ENCODE assay signal across 8 cellular contexts in genomic region chr3:172595648-172596393, GRCh38.
DNase-seq lines count a peak whose midpoint lies in the region; ATAC-seq and TF ChIP-seq lines count a peak whose summit lies in the region.

No MANE protein-coding gene starts in this region.

- H3K4me3 Mint-ChIP-seq in natural killer cell, result peak overlapping the region; percentile 88

- ATAC-seq in HG02571 (IDR thresholded peaks at IDR 0.05; ENCODE audit: unreplicated experiment), result peak; percentile 35
- ATAC-seq in natural killer cell, result peak; percentile 57 to 81 (median 68)
- ATAC-seq in HG02938 (IDR thresholded peaks at IDR 0.05; ENCODE audit: unreplicated experiment), result no peak

- TF ChIP-seq POLR2A in erythroblast (IDR thresholded peaks at IDR 0.05; ENCODE audit: low read length), result no peak

- H3K27ac Mint-ChIP-seq in natural killer cell, result peak overlapping the region; percentile 79 to 88

- no peaks in the 10 kb centered on the region for H3K9me3 Mint-ChIP-seq in natural killer cell

- DNase-seq in stimulated activated CD4-positive, alpha-beta T cell treated with anti-CD3 and anti-CD28 coated beads, Interleukin-1b, Interleukin-23, amount 100 ng/mL, for 48 hours, result peak; percentile 24
- DNase-seq in stimulated activated CD4-positive, alpha-beta T cell treated with anti-CD3 and anti-CD28 coated beads, Interleukin-12 subunit alpha, Interleukin-12 subunit beta, amount 100 ng/mL, for 4 hours, result no peak
- DNase-seq in NCI-H2029 (lab: John Stamatoyannopoulos, UW) (peak; percentile 45), erythroblast (lab: John Stamatoyannopoulos, UW) (peak; percentile 46 to 63), natural killer cell (no peak)
- peak; percentile 45 to 54 for DNase-seq in activated CD4-positive, alpha-beta T cell treated with anti-CD3 and anti-CD28 coated beads for 4 hours

- H3K36me3 Mint-ChIP-seq in natural killer cell, result no peaks in the 10 kb centered on the region

- intact Hi-C loops in natural killer cell (cut with micrococcal nuclease), result loop anchor here (1.0 to 5.0 kb wide), 4 partner anchors 41 to 106 kb away; partner anchors contain the start of gene TNFSF10

- TF ChIP-seq CTCF in natural killer cell (IDR thresholded peaks at IDR 0.05), result peak; percentile 93

- H3K27me3 Mint-ChIP-seq in natural killer cell (ENCODE audit: low read depth in 2 of 2), result no peaks in the 10 kb centered on the region

- peaks cover 50 to 51% of the 10 kb centered on the region in 2 donors for H3K4me1 Mint-ChIP-seq in natural killer cell

Comparison
In these comparisons a context has a peak if more than half of its experiments do, and no peak if none do; other contexts are left out.
1. DNase-seq: peak in stimulated activated CD4-positive, alpha-beta T cell treated with anti-CD3 and anti-CD28 coated beads, Interleukin-1b, Interleukin-23, amount 100 ng/mL, for 48 hours (single experiment), NCI-H2029 (single experiment), activated CD4-positive, alpha-beta T cell treated with anti-CD3 and anti-CD28 coated beads for 4 hours (2 of 2) and erythroblast (2 of 2); none in stimulated activated CD4-positive, alpha-beta T cell treated with anti-CD3 and anti-CD28 coated beads, Interleukin-12 subunit alpha, Interleukin-12 subunit beta, amount 100 ng/mL, for 4 hours (single experiment) and natural killer cell (single experiment).